Comparison of ENCODE assay signal across 1 cellular context in genomic region chr3:194536883-194537637, GRCh38.
A peak's percentile ranks its signal among the peaks of the same experiment; 100 is the strongest.
TF ChIP-seq lines count a peak whose summit lies in the region.

No MANE protein-coding gene starts in this region.

TF ChIP-seq in liver, 16 proteins besides CTCF, POLR2A, EP300 and RAD21 (continued from another document):
- TF ChIP-seq REST (IDR thresholded peaks at IDR 0.05) (peak; percentile 88), GABPA (IDR thresholded peaks at IDR 0.05 in 1 of 2, conservative IDR thresholded peaks at IDR 0.05 in 1 of 2) (peak in 1 of 2 donors; percentile 30), NR2F2 (IDR thresholded peaks at IDR 0.05) (no peak), HNF4G (IDR thresholded peaks at IDR 0.05) (peak; percentile 99), FOXA1 (IDR thresholded peaks at IDR 0.05) (peak; percentile 83), HNF4A (conservative IDR thresholded peaks at IDR 0.05) (peak; percentile 98 to 99), ATF3 (IDR thresholded peaks at IDR 0.05) (peak; percentile 71), SP1 (IDR thresholded peaks at IDR 0.05) (peak; percentile 100), JUND (IDR thresholded peaks at IDR 0.05) (peak; percentile 49 to 73), YY1 (IDR thresholded peaks at IDR 0.05) (peak; percentile 52)
